Comparison of ENCODE assay signal across 2 cellular contexts in the genomic region with DNA sequence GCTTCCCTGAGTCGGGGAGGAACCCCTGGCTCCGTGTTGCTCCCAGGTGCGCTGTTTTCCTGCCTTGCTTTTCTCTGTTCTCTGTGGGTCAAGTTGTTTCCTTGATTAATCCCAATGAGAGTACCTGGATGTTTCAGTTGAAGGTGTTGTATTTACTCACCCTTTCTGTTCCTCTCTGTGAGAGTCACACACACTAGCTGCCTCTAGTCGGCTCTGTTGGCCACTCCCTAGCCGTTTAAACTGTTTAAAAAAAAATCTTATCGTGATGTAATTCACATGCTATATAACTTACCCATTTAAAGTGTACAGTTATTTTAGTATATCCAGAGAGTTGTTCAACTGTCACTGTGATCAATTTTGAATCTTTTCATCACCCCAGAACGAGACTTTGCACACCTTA.
A peak's percentile ranks its signal among the peaks of the same experiment; 100 is the strongest.
TF ChIP-seq lines count a peak whose summit lies in the region.

No MANE protein-coding gene starts in this region.

TF ChIP-seq in HepG2, 621 proteins besides CTCF, POLR2A, EP300 and RAD21 (continued from another document):
- TF ChIP-seq, protein P1, sequence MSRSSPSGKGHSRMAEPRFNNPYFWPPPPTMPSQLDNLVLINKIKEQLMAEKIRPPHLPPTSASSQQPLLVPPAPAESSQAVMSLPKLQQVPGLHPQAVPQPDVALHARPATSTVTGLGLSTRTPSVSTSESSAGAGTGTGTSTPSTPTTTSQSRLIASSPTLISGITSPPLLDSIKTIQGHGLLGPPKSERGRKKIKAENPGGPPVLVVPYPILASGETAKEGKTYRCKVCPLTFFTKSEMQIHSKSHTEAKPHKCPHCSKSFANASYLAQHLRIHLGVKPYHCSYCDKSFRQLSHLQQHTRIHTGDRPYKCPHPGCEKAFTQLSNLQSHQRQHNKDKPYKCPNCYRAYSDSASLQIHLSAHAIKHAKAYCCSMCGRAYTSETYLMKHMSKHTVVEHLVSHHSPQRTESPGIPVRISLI (CRISPR knock-in tag; IDR thresholded peaks at IDR 0.05; ENCODE audit: borderline replicate concordance): 0 out of 2 replicates have a peak, but pooled peaks have one; percentile 10
- TF ChIP-seq ATF5 (CRISPR knock-in tag; IDR thresholded peaks at IDR 0.05; ENCODE audit: low read depth): no peak
- no peak for TF ChIP-seq ZNF367 (CRISPR knock-in tag; IDR thresholded peaks at IDR 0.05; ENCODE audit: borderline replicate concordance)
- no peak for TF ChIP-seq ERF (CRISPR knock-in tag; IDR thresholded peaks at IDR 0.05)

TF ChIP-seq in SK-N-SH treated with all-trans-retinoic acid at 6 μM for 48 hours, 23 proteins besides CTCF, POLR2A, EP300 and RAD21 (continued from another document):
- TF ChIP-seq TSHZ2 (CRISPR knock-in tag; IDR thresholded peaks at IDR 0.05): no peak
- no peak for TF ChIP-seq ZFP3 (CRISPR knock-in tag; IDR thresholded peaks at IDR 0.05)
- no peak for TF ChIP-seq SNAI2 (CRISPR knock-in tag; IDR thresholded peaks at IDR 0.05)
- no peak for TF ChIP-seq ISL1 (CRISPR knock-in tag; IDR thresholded peaks at IDR 0.05)
- no peak for TF ChIP-seq PPARA (CRISPR knock-in tag; IDR thresholded peaks at IDR 0.05; ENCODE audit: borderline replicate concordance)
- TF ChIP-seq ESRRG (CRISPR knock-in tag; IDR thresholded peaks at IDR 0.05): no peak
- no peak for TF ChIP-seq PATZ1 (CRISPR knock-in tag; IDR thresholded peaks at IDR 0.05; ENCODE audit: borderline replicate concordance)
- TF ChIP-seq RARB (CRISPR knock-in tag; IDR thresholded peaks at IDR 0.05): no peak
- TF ChIP-seq TOX (CRISPR knock-in tag; IDR thresholded peaks at IDR 0.05; ENCODE audit: borderline replicate concordance): no peak
- no peak for TF ChIP-seq ZFP30 (CRISPR knock-in tag; IDR thresholded peaks at IDR 0.05)
- no peak for TF ChIP-seq ARNTL (CRISPR knock-in tag; IDR thresholded peaks at IDR 0.05; ENCODE audit: borderline replicate concordance, low read depth)
- TF ChIP-seq ZNF8 (CRISPR knock-in tag; IDR thresholded peaks at IDR 0.05): no peak
- no peak for TF ChIP-seq CSRNP3 (CRISPR knock-in tag; IDR thresholded peaks at IDR 0.05)
- no peak for TF ChIP-seq CREB5 (CRISPR knock-in tag; IDR thresholded peaks at IDR 0.05; ENCODE audit: low read depth)
- no peak for TF ChIP-seq BACH2 (CRISPR knock-in tag; IDR thresholded peaks at IDR 0.05; ENCODE audit: borderline replicate concordance)
